In the genomic region with DNA sequence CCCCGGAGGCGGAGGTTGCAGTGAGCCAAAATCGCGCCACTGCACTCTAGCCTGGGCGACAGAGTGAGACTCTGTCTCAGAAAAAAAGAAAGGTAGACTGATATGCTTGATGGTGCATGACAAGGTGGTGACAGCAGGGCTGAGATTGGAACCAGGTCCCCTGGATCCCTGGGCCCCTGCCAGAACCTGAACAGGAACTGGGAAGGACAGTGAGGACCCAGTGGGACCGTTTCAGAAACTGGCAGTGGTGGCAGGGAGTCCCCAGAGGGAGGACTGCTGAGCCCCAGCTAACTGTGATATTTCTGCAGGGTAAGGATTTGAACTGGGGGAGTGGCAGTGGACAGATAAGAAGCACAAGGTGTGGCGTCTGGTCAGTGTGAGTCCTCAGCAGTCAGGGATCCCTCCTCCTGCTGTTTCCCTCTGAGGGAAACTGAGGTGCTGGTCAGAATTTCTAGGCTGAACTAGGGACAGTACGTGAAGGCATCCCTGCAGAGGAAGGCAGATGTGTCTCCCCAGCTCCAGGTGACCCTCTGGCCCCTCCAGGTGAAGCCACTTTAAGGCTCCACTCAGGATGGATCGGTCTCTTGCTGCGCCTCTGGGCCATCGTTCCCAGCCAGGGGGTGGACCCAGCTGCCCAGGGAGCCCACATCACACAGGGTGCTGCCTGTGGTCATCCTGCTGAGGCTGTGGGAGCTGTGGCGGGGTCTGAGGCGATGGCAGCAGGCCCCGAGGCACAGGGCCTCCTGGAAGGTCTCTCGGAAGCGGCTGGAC, we compare ENCODE assay signal across 1 cellular context.
TF ChIP-seq lines count a peak whose summit lies in the region.

No MANE protein-coding gene starts in this region.

TF ChIP-seq in H1, 55 proteins besides CTCF, POLR2A, EP300 and RAD21 (continued from another document):
- TF ChIP-seq RNF2 (IDR thresholded peaks at IDR 0.05; ENCODE audit: borderline replicate concordance, low read depth, low read length, missing control alignments, poor library complexity, severe bottlenecking) (no peak), JUN (IDR thresholded peaks at IDR 0.05; ENCODE audit: low read depth, low read length) (no peak), GABPA (IDR thresholded peaks at IDR 0.05; ENCODE audit: borderline replicate concordance, insufficient read depth, low read length) (no peak), SP4 (IDR thresholded peaks at IDR 0.05; ENCODE audit: low read length) (no peak), EGR1 (IDR thresholded peaks at IDR 0.05; ENCODE audit: borderline replicate concordance, low read depth, low read length) (no peak), YY1 (IDR thresholded peaks at IDR 0.05; ENCODE audit: low read depth, low read length) (no peak), CHD2 (IDR thresholded peaks at IDR 0.05; ENCODE audit: low read length) (no peak), NRF1 (IDR thresholded peaks at IDR 0.05; ENCODE audit: low read depth, low read length) (no peak), CBX8 (IDR thresholded peaks at IDR 0.05; ENCODE audit: borderline replicate concordance, low read depth, low read length) (no peak), BACH1 (IDR thresholded peaks at IDR 0.05; ENCODE audit: low read length) (no peak), TBP (IDR thresholded peaks at IDR 0.05; ENCODE audit: low read depth, low read length) (no peak), RFX5 (IDR thresholded peaks at IDR 0.05; ENCODE audit: borderline replicate concordance, low read depth, low read length) (no peak), TAF1 (IDR thresholded peaks at IDR 0.05; ENCODE audit: low read depth, low read length) (no peak), SP2 (IDR thresholded peaks at IDR 0.05; ENCODE audit: low read length) (no peak), ASH2L (IDR thresholded peaks at IDR 0.05; ENCODE audit: low read length) (no peak)
- TF ChIP-seq, protein P1, sequence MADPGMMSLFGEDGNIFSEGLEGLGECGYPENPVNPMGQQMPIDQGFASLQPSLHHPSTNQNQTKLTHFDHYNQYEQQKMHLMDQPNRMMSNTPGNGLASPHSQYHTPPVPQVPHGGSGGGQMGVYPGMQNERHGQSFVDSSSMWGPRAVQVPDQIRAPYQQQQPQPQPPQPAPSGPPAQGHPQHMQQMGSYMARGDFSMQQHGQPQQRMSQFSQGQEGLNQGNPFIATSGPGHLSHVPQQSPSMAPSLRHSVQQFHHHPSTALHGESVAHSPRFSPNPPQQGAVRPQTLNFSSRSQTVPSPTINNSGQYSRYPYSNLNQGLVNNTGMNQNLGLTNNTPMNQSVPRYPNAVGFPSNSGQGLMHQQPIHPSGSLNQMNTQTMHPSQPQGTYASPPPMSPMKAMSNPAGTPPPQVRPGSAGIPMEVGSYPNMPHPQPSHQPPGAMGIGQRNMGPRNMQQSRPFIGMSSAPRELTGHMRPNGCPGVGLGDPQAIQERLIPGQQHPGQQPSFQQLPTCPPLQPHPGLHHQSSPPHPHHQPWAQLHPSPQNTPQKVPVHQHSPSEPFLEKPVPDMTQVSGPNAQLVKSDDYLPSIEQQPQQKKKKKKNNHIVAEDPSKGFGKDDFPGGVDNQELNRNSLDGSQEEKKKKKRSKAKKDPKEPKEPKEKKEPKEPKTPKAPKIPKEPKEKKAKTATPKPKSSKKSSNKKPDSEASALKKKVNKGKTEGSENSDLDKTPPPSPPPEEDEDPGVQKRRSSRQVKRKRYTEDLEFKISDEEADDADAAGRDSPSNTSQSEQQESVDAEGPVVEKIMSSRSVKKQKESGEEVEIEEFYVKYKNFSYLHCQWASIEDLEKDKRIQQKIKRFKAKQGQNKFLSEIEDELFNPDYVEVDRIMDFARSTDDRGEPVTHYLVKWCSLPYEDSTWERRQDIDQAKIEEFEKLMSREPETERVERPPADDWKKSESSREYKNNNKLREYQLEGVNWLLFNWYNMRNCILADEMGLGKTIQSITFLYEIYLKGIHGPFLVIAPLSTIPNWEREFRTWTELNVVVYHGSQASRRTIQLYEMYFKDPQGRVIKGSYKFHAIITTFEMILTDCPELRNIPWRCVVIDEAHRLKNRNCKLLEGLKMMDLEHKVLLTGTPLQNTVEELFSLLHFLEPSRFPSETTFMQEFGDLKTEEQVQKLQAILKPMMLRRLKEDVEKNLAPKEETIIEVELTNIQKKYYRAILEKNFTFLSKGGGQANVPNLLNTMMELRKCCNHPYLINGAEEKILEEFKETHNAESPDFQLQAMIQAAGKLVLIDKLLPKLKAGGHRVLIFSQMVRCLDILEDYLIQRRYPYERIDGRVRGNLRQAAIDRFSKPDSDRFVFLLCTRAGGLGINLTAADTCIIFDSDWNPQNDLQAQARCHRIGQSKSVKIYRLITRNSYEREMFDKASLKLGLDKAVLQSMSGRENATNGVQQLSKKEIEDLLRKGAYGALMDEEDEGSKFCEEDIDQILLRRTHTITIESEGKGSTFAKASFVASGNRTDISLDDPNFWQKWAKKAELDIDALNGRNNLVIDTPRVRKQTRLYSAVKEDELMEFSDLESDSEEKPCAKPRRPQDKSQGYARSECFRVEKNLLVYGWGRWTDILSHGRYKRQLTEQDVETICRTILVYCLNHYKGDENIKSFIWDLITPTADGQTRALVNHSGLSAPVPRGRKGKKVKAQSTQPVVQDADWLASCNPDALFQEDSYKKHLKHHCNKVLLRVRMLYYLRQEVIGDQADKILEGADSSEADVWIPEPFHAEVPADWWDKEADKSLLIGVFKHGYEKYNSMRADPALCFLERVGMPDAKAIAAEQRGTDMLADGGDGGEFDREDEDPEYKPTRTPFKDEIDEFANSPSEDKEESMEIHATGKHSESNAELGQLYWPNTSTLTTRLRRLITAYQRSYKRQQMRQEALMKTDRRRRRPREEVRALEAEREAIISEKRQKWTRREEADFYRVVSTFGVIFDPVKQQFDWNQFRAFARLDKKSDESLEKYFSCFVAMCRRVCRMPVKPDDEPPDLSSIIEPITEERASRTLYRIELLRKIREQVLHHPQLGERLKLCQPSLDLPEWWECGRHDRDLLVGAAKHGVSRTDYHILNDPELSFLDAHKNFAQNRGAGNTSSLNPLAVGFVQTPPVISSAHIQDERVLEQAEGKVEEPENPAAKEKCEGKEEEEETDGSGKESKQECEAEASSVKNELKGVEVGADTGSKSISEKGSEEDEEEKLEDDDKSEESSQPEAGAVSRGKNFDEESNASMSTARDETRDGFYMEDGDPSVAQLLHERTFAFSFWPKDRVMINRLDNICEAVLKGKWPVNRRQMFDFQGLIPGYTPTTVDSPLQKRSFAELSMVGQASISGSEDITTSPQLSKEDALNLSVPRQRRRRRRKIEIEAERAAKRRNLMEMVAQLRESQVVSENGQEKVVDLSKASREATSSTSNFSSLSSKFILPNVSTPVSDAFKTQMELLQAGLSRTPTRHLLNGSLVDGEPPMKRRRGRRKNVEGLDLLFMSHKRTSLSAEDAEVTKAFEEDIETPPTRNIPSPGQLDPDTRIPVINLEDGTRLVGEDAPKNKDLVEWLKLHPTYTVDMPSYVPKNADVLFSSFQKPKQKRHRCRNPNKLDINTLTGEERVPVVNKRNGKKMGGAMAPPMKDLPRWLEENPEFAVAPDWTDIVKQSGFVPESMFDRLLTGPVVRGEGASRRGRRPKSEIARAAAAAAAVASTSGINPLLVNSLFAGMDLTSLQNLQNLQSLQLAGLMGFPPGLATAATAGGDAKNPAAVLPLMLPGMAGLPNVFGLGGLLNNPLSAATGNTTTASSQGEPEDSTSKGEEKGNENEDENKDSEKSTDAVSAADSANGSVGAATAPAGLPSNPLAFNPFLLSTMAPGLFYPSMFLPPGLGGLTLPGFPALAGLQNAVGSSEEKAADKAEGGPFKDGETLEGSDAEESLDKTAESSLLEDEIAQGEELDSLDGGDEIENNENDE (IDR thresholded peaks at IDR 0.05; ENCODE audit: insufficient replicate concordance, low read length): no peak
TF ChIP-seq in H1: peak in this region for 0.
